In genomic region chr3:97825101-97825500, GRCh38 we compare ENCODE assay signal across 19 cellular contexts.
DNase-seq lines count a peak whose midpoint lies in the region; ATAC-seq and TF ChIP-seq lines count a peak whose summit lies in the region.
"Had no signal": no experiment of that assay in that cellular context is flagged by ENCODE, and none has a peak within 500 bp of the region (broad histone marks: within the 10 kb centered on the region; RNA-seq: fewer than 3 reads in every experiment).

No MANE protein-coding gene starts in this region.

- no peaks in the 10 kb centered on the region for H3F3A ChIP-seq in Loucy (ENCODE audit: low read depth)

- H3K4me1 ChIP-seq in Loucy (ENCODE audit: insufficient read depth, low read length, poor library complexity, severe bottlenecking) = peaks cover 24% of the 10 kb centered on the region
- H3K4me1 ChIP-seq in rectal smooth muscle tissue (ENCODE audit: control insufficient read depth, insufficient read depth, low read length) = peaks cover 16% of the 10 kb centered on the region

- H3K27me3 ChIP-seq in Loucy (ENCODE audit: insufficient read depth, low read length, poor library complexity, severe bottlenecking) (peaks cover 11% of the 10 kb centered on the region), rectal smooth muscle tissue (ENCODE audit: control insufficient read depth, insufficient read depth, low read length) (no peaks in the 10 kb centered on the region)

- H3K27ac ChIP-seq in rectal smooth muscle tissue (ENCODE audit: low read depth, low read length) = no peak overlapping the region
- H3K27ac ChIP-seq: BLaER1 had no signal

- H3K9ac ChIP-seq in Loucy (ENCODE audit: low read depth, low read length, poor library complexity, severe bottlenecking) (no peak overlapping the region), rectal smooth muscle tissue (ENCODE audit: low read length) (no peak overlapping the region)
- H3K9ac ChIP-seq: BLaER1 had no signal

- H2AFZ ChIP-seq in Loucy (ENCODE audit: low read length) = no peak overlapping the region

- H3K4me2 ChIP-seq in Loucy (ENCODE audit: low read depth, low read length, poor library complexity, severe bottlenecking) = peak overlapping the region; percentile 13
- H3K4me2 ChIP-seq: BLaER1 had no signal

- H4K20me1 ChIP-seq in Loucy (ENCODE audit: insufficient read depth, low read length, poor library complexity, severe bottlenecking) = no peaks in the 10 kb centered on the region

- H3K4me3 ChIP-seq in Loucy (ENCODE audit: low read length, poor library complexity, severe bottlenecking) (no peak overlapping the region), choroid plexus epithelial cell (ENCODE audit: low read depth, low read length) (no peak overlapping the region), rectal smooth muscle tissue (ENCODE audit: low read length) (peak overlapping the region; percentile 22)
- H3K4me3 ChIP-seq: BLaER1, GM12878 had no signal

- H3K9me3 ChIP-seq in Loucy (ENCODE audit: insufficient read depth, low read depth, low read length) = no peaks in the 10 kb centered on the region
- H3K9me3 ChIP-seq: BLaER1 had no signal

- TF ChIP-seq CTCF in Loucy (conservative IDR thresholded peaks at IDR 0.05; ENCODE audit: low read length) = no peak
- no peak for TF ChIP-seq CTCF in choroid plexus epithelial cell (conservative IDR thresholded peaks at IDR 0.05; ENCODE audit: low read depth, low read length)

- peak; percentile 57 for DNase-seq in choroid plexus epithelial cell (ENCODE audit: low read depth)
- peak; percentile 67 for DNase-seq in iris pigment epithelial cell (ENCODE audit: low read depth)
- DNase-seq in activated CD8-positive, alpha-beta memory T cell treated with anti-CD3 and anti-CD28 coated beads, Interleukin-2, amount 50 U/mL, for 48 hours = no peak
- no peak for DNase-seq in NOMO-1 (lab: John Stamatoyannopoulos, UW; ENCODE audit: unreplicated experiment in 2 of 2)
- no peak for DNase-seq in NCI-H524 (lab: John Stamatoyannopoulos, UW)
- DNase-seq: CD4-positive, alpha-beta memory T cell; DMS153; GDM1; NCI-H1105 treated with DMSO at 0.1 percent for 48 hours; NCI-H1694; NCI-H2081 treated with DMSO at 0.1 percent for 48 hours; NCI-H748 treated with DMSO at 0.1 percent for 48 hours; NK-92 treated with Interleukin-12 subunit alpha and Interleukin-12 subunit beta, amount 100 ng/mL, for 24 hours had no signal

- H3K79me2 ChIP-seq in Loucy (ENCODE audit: insufficient read depth, low read length) = no peaks in the 10 kb centered on the region; the same call in 1 of the 2 replicates

- H3K9me2 ChIP-seq in Loucy (replicated peaks; ENCODE audit: low read depth, low read length) = no peaks in the 10 kb centered on the region

- no peak for ATAC-seq in GM21367 (IDR thresholded peaks at IDR 0.05; ENCODE audit: unreplicated experiment)
- ATAC-seq: GM12878, Right ventricle myocardium inferior had no signal

- H3K36me3 ChIP-seq in Loucy (ENCODE audit: insufficient read depth, low read length) (no peaks in the 10 kb centered on the region), rectal smooth muscle tissue (ENCODE audit: control insufficient read depth, insufficient read depth, low read length) (no peaks in the 10 kb centered on the region)
- H3K36me3 ChIP-seq: BLaER1 had no signal

Comparison
In these comparisons a context has a peak if more than half of its experiments do, and no peak if none do; other contexts are left out.
1. DNase-seq: peak in choroid plexus epithelial cell (single experiment) and iris pigment epithelial cell (single experiment); none in activated CD8-positive, alpha-beta memory T cell treated with anti-CD3 and anti-CD28 coated beads, Interleukin-2, amount 50 U/mL, for 48 hours (single experiment), NOMO-1 (0 of 2) and NCI-H524 (0 of 2).